Comparison of ENCODE assay signal across 23 cellular contexts in the genomic region with DNA sequence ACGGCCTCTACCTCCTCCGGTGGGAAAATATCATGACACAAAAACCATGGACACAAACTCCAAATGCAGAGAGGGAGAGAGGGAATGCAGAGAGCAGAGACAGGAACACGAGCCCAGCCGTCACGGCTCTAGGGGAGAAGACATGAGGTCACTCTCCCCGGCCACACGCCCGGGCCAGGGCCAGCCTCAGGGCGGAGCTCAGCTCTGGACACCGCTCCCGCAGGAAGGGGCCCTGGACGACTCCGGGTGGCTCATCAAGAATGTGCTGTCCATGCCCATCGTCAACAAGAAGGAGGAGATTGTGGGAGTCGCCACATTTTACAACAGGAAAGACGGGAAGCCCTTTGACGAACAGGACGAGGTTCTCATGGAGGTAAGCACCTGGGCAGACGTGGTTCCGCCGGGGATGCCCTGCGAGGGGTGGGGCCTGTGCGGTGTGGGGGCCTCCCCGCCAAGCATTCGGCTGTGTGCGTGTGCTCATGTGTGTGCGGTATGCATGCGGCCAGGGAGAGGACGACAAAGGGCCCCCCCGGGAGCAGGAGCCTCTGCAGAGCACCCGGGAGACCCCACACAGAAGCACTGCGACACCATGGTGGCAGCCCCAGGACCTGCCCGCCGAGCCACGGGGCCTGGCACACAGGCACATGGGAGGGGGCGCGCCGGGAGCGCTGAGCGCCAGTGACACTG. TPM values are rescaled to one million over a fixed set of nuclear protein-coding genes. Genes with fewer than 3 reads are reported as not detected.
A peak's percentile ranks its signal among the peaks of the same experiment; 100 is the strongest.
DNase-seq lines count a peak whose midpoint lies in the region; ATAC-seq, FAIRE-seq and TF ChIP-seq lines count a peak whose summit lies in the region.
"Had no signal": no experiment of that assay in that cellular context is flagged by ENCODE, and none has a peak within 500 bp of the region (broad histone marks: within the 10 kb centered on the region; RNA-seq: fewer than 3 reads in every experiment).

No MANE protein-coding gene starts in this region.

- H3K14ac ChIP-seq in neuronal stem cell (ENCODE audit: low read length): peak overlapping the region; percentile 56

- H3K79me1 ChIP-seq in neuronal stem cell (ENCODE audit: low read depth, low read length): peaks cover 2% of the 10 kb centered on the region

- H2AK5ac ChIP-seq in neuronal stem cell (ENCODE audit: low read depth, low read length): peak overlapping the region; percentile 43

- H3K27ac ChIP-seq in DND-41 (ENCODE audit: low read length) (no peak overlapping the region), neuronal stem cell (replicated peaks; ENCODE audit: low read length) (no peak overlapping the region), Peyer's patch (no peak overlapping the region)
- H3K27ac ChIP-seq: C4-2B, HL-60, neutrophil, VCaP had no signal

- H3K9me3 ChIP-seq in DND-41 (ENCODE audit: insufficient read depth, low read length, severe bottlenecking) (no peaks in the 10 kb centered on the region), neuronal stem cell (replicated peaks in 1 of 2; ENCODE audit: control insufficient read depth in 2 of 2, insufficient read depth in 1 of 2, low read depth in 1 of 2, low read length in 2 of 2) (peaks cover 0 to 7% of the 10 kb centered on the region in 2 donors), Peyer's patch (no peaks in the 10 kb centered on the region)
- H3K9me3 ChIP-seq: neutrophil had no signal

- H3K36me3 ChIP-seq in DND-41 (ENCODE audit: insufficient read depth, low read length) (peaks cover 19% of the 10 kb centered on the region), neuronal stem cell (replicated peaks in 1 of 2; ENCODE audit: control insufficient read depth in 2 of 2, insufficient read depth in 2 of 2, low read length in 2 of 2) (peaks cover 0 to 8% of the 10 kb centered on the region in 2 donors), Peyer's patch (no peaks in the 10 kb centered on the region)
- H3K36me3 ChIP-seq: neutrophil had no signal

- no peaks in the 10 kb centered on the region for H3K27me3 ChIP-seq in DND-41 (ENCODE audit: insufficient read depth, low read length, poor library complexity)
- peaks cover 0 to 12% (median 2%) of the 10 kb centered on the region in 3 experiments for H3K27me3 ChIP-seq in neuronal stem cell (ENCODE audit: control insufficient read depth in 3 of 3, insufficient read depth in 3 of 3, low read depth in 1 of 3, low read length in 3 of 3)
- no peaks in the 10 kb centered on the region for H3K27me3 ChIP-seq in Peyer's patch

- H4K8ac ChIP-seq in neuronal stem cell (ENCODE audit: low read depth, low read length): no peak overlapping the region

- H2AFZ ChIP-seq in DND-41 (ENCODE audit: low read depth, low read length) (no peak overlapping the region), neuronal stem cell (ENCODE audit: low read length) (no peak overlapping the region)

- H3K23ac ChIP-seq in neuronal stem cell (ENCODE audit: low read depth, low read length, poor library complexity): peak overlapping the region; percentile 43

- ATAC-seq in DND-41 (ENCODE audit: insufficient read depth, low read depth) (peak; percentile 15; the same call in 1 of the 3 replicates), SK-N-SH treated with all-trans-retinoic acid at 6 μM for 48 hours (peak; percentile 47), GM21390 (IDR thresholded peaks at IDR 0.05; ENCODE audit: unreplicated experiment) (no peak)
- ATAC-seq: activated CD8-positive, alpha-beta memory T cell treated with anti-CD3 and anti-CD28 coated beads, Interleukin-2, amount 10 ng/mL, durations not matched to agents 7 days and 5 days had no signal

- peaks cover 9% of the 10 kb centered on the region for H4K20me1 ChIP-seq in DND-41 (ENCODE audit: insufficient read depth, low read length)

- no peak overlapping the region for H2BK12ac ChIP-seq in neuronal stem cell (ENCODE audit: low read length)

- WGBS in neuronal stem cell (ENCODE audit: extremely low coverage in 2 of 2, insufficient read length in 2 of 2, insufficient replicate concordance in 1 of 2), 2 donors: no CpG with 5 or more reads among the region's 40 CpGs

- peaks cover 3% of the 10 kb centered on the region for H3K4me1 ChIP-seq in DND-41 (ENCODE audit: insufficient read depth, low read length)
- no peaks in the 10 kb centered on the region for H3K4me1 ChIP-seq in neuronal stem cell (ENCODE audit: control insufficient read depth in 2 of 2, insufficient read depth in 1 of 2, low read depth in 1 of 2, low read length in 2 of 2)
- H3K4me1 ChIP-seq in Peyer's patch: no peaks in the 10 kb centered on the region

- H3K9ac ChIP-seq in DND-41 (ENCODE audit: low read depth, low read length) (no peak overlapping the region), neuronal stem cell (ENCODE audit: low read depth, low read length, poor library complexity) (peak overlapping the region; percentile 60)

- H3K79me2 ChIP-seq in DND-41 (ENCODE audit: insufficient read depth, low read length): no peaks in the 10 kb centered on the region; the same call in 1 of the 2 replicates

- TF ChIP-seq POLR2A in Peyer's patch (IDR thresholded peaks at IDR 0.05): no peak

- H4K91ac ChIP-seq in neuronal stem cell (ENCODE audit: low read depth, low read length, poor library complexity): no peak overlapping the region

- H2BK120ac ChIP-seq in neuronal stem cell (ENCODE audit: low read depth, low read length): no peak overlapping the region

- H3K4ac ChIP-seq in neuronal stem cell (ENCODE audit: low read length): no peak overlapping the region

- H2BK15ac ChIP-seq in neuronal stem cell (ENCODE audit: low read length): no peak overlapping the region

- DNase-seq in DND-41 (no peak), kidney tubule cell (ENCODE audit: low spot score) (peak; percentile 57), neuronal stem cell (ENCODE audit: low spot score) (no peak), GM19239 (ENCODE audit: insufficient read length, low spot score) (no peak), Peyer's patch (no peak), cerebellar cortex (ENCODE audit: low spot score) (no peak)
- DNase-seq: activated CD4-positive, alpha-beta T cell treated with anti-CD3 and anti-CD28 coated beads, Interleukin-2, amount 10 ng/mL, durations not matched to agents 24 days and 14 days; activated CD8-positive, alpha-beta memory T cell treated with anti-CD3 and anti-CD28 coated beads, Interleukin-2, amount 10 ng/mL, durations not matched to agents 7 days and 5 days; activated naive CD8-positive, alpha-beta T cell treated with anti-CD3 and anti-CD28 coated beads, Interleukin-2, amount 10 ng/mL, durations not matched to agents 7 days and 5 days; EL; NCI-H1048; NCI-H1930; stimulated activated CD8-positive, alpha-beta memory T cell treated with anti-CD3 and anti-CD28 coated beads, Interleukin-4, amount 100 ng/mL, for 48 hours had no signal

- H3K18ac ChIP-seq in neuronal stem cell (ENCODE audit: low read length): no peak overlapping the region

- H2BK5ac ChIP-seq in neuronal stem cell (ENCODE audit: low read length): no peak overlapping the region

- no peak overlapping the region for H3K4me3 ChIP-seq in DND-41 (ENCODE audit: low read depth in 1 of 2, low read length in 2 of 2)
- H3K4me3 ChIP-seq in neuronal stem cell (ENCODE audit: low read length in 2 of 2): peak overlapping the region in 1 of 2 donors; percentile 28
- H3K4me3 ChIP-seq in Peyer's patch: no peak overlapping the region

- FAIRE-seq in GM19239 (lab: Jason Lieb, UNC): no peak
- FAIRE-seq: colon, D721Med, endometrium, urothelium cell line had no signal

- H3K4me2 ChIP-seq in DND-41 (ENCODE audit: insufficient read depth, low read length): no peak overlapping the region
- no peak overlapping the region for H3K4me2 ChIP-seq in neuronal stem cell (ENCODE audit: insufficient read depth, low read length, poor library complexity, severe bottlenecking)

- TF ChIP-seq CTCF in DND-41 (IDR thresholded peaks at IDR 0.05; ENCODE audit: borderline replicate concordance, extremely low read depth, low read length, poor library complexity, severe bottlenecking) (no peak), Peyer's patch (IDR thresholded peaks at IDR 0.05) (no peak)

TF ChIP-seq in SK-N-SH treated with all-trans-retinoic acid at 6 μM for 48 hours, 23 proteins besides CTCF, POLR2A, EP300 and RAD21 (continues in another document):
- TF ChIP-seq ESRRG (CRISPR knock-in tag; IDR thresholded peaks at IDR 0.05): no peak
- TF ChIP-seq, protein P1, sequence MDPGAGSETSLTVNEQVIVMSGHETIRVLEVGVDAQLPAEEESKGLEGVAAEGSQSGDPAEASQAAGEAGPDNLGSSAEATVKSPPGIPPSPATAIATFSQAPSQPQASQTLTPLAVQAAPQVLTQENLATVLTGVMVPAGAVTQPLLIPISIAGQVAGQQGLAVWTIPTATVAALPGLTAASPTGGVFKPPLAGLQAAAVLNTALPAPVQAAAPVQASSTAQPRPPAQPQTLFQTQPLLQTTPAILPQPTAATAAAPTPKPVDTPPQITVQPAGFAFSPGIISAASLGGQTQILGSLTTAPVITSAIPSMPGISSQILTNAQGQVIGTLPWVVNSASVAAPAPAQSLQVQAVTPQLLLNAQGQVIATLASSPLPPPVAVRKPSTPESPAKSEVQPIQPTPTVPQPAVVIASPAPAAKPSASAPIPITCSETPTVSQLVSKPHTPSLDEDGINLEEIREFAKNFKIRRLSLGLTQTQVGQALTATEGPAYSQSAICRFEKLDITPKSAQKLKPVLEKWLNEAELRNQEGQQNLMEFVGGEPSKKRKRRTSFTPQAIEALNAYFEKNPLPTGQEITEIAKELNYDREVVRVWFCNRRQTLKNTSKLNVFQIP (CRISPR knock-in tag; IDR thresholded peaks at IDR 0.05; ENCODE audit: borderline replicate concordance, low read depth): no peak
- no peak for TF ChIP-seq ZNF70 (CRISPR knock-in tag; IDR thresholded peaks at IDR 0.05)
- no peak for TF ChIP-seq ISL1 (CRISPR knock-in tag; IDR thresholded peaks at IDR 0.05)

RNA-seq across cellular contexts. Expression of a gene that starts 17.3 kb away (rescaled TPM):
- polyA plus RNA-seq in neuronal stem cell (2013, experiment 1 of 2): 966 TPM
- 911 TPM for polyA plus RNA-seq in neuronal stem cell (2013, experiment 2 of 2)
- 100 to 1,000 TPM; 102 to 259 (median 184) TPM for total RNA-seq in Peyer's patch

RNA-seq across cellular contexts. Expression of a gene that starts 17.5 kb away (rescaled TPM):
- polyA plus RNA-seq in neuronal stem cell (2013, experiment 1 of 2): 4.1 TPM
- 3.9 TPM for polyA plus RNA-seq in neuronal stem cell (2013, experiment 2 of 2)
- 100 to 1,000 TPM in 2 of 4 donors, 10 to 100 TPM in 2; 82.8 to 135 (median 95.2) TPM for total RNA-seq in Peyer's patch

RNA-seq across cellular contexts. Expression of a gene that starts 31.4 kb away (rescaled TPM):
- polyA plus RNA-seq in neuronal stem cell (2013, experiment 1 of 2): 9.5 TPM
- 9.3 TPM for polyA plus RNA-seq in neuronal stem cell (2013, experiment 2 of 2)
- 1 to 10 TPM in 2 of 4 donors, under 1 TPM in 1, not detected in 1; 0.27 to 1.8 (median 1.4) TPM for total RNA-seq in Peyer's patch

RNA-seq across cellular contexts. Expression of a gene that starts 32.2 kb away (rescaled TPM):
- polyA plus RNA-seq in neuronal stem cell (2013, experiment 1 of 2): 0.81 TPM
- polyA plus RNA-seq in neuronal stem cell (2013, experiment 2 of 2): 0.57 TPM
- total RNA-seq in Peyer's patch: 10 to 100 TPM in 2 of 4 donors, 1 to 10 TPM in 2; 4.1 to 13.3 (median 9.4) TPM

RNA-seq across cellular contexts. Expression of a gene that starts 48.8 kb away (rescaled TPM):
- 40.8 TPM for polyA plus RNA-seq in neuronal stem cell (2013, experiment 1 of 2)
- polyA plus RNA-seq in neuronal stem cell (2013, experiment 2 of 2): 42.5 TPM
- total RNA-seq in Peyer's patch: 100 to 1,000 TPM in 2 of 4 donors, 10 to 100 TPM in 2; 58.3 to 168 (median 93.0) TPM
